Comparison of ENCODE assay signal across 16 cellular contexts in genomic region chr3:8885806-8886205, GRCh38.
"Had no signal": no experiment of that assay in that cellular context is flagged by ENCODE, and none has a peak within 500 bp of the region (broad histone marks: within the 10 kb centered on the region; RNA-seq: fewer than 3 reads in every experiment).

No MANE protein-coding gene starts in this region.

- H3K9me3 ChIP-seq: pancreas, thoracic aorta, upper lobe of left lung had no signal

- H3K36me3 ChIP-seq: pancreas, thoracic aorta had no signal

- H3K27ac ChIP-seq: coronary artery, pancreas, thoracic aorta, upper lobe of left lung had no signal

- H3K27me3 ChIP-seq: pancreas, upper lobe of left lung had no signal

- DNase-seq: activated CD4-positive, alpha-beta T cell treated with anti-CD3 and anti-CD28 coated beads, Interleukin-2, amount 10 ng/mL, durations not matched to agents 24 days and 14 days; activated CD4-positive, CD25-positive, alpha-beta regulatory T cell; activated CD8-positive, alpha-beta T cell treated with anti-CD3 and anti-CD28 coated beads, Interleukin-2, amount 10 ng/mL, durations not matched to agents 7 days and 5 days; activated naive CD4-positive, alpha-beta T cell treated with anti-CD3 and anti-CD28 coated beads for 36 hours; activated T-cell treated with anti-CD3 and anti-CD28 coated beads, Interleukin-2, amount 50 U/mL, for 24 hours; anterior cingulate cortex; natural killer cell; pancreas; stimulated activated naive B cell treated with anti-CD40 and anti-IgM and Interleukin-4, amounts not matched to agents 10 μg/mL and 1 μg/mL and 100 μg/mL, for 72 hours; T-helper 1 cell; T-helper 9 cell; upper lobe of left lung had no signal

- ATAC-seq: activated CD8-positive, alpha-beta T cell treated with anti-CD3 and anti-CD28 coated beads, Interleukin-2, amount 10 ng/mL, durations not matched to agents 7 days and 5 days; natural killer cell; pancreas; sciatic nerve; stimulated activated naive B cell treated with anti-CD40 and anti-IgM and Interleukin-4, amounts not matched to agents 10 μg/mL and 1 μg/mL and 100 μg/mL, for 72 hours had no signal

- FAIRE-seq: endometrium, pancreas had no signal

- H3K4me1 ChIP-seq: pancreas, upper lobe of left lung had no signal

- H3K4me3 ChIP-seq: coronary artery, pancreas, thoracic aorta, upper lobe of left lung had no signal
